Comparison of ENCODE assay signal across 14 cellular contexts in genomic region chr5:82597437-82597836, GRCh38.
A peak's percentile ranks its signal among the peaks of the same experiment; 100 is the strongest.
DNase-seq lines count a peak whose midpoint lies in the region; ATAC-seq and TF ChIP-seq lines count a peak whose summit lies in the region.
"Had no signal": no experiment of that assay in that cellular context is flagged by ENCODE, and none has a peak within 500 bp of the region (broad histone marks: within the 10 kb centered on the region; RNA-seq: fewer than 3 reads in every experiment).

No MANE protein-coding gene starts in this region.

- H3F3A ChIP-seq in Loucy (ENCODE audit: low read depth), result no peaks in the 10 kb centered on the region

- no peaks in the 10 kb centered on the region for H3K9me3 ChIP-seq in Loucy (ENCODE audit: insufficient read depth, low read depth, low read length)
- no peaks in the 10 kb centered on the region for H3K9me3 ChIP-seq in thoracic aorta
- H3K9me3 ChIP-seq: body of pancreas, transverse colon had no signal

- no peaks in the 10 kb centered on the region for H3K79me2 ChIP-seq in Loucy (ENCODE audit: insufficient read depth, low read length)

- TF ChIP-seq CTCF in Loucy (conservative IDR thresholded peaks at IDR 0.05; ENCODE audit: low read length) (peak; percentile 76), choroid plexus epithelial cell (conservative IDR thresholded peaks at IDR 0.05; ENCODE audit: low read depth, low read length) (peak; percentile 39), thoracic aorta (IDR thresholded peaks at IDR 0.05) (no peak)

- no peaks in the 10 kb centered on the region for H3K9me2 ChIP-seq in Loucy (replicated peaks; ENCODE audit: low read depth, low read length)

- H3K36me3 ChIP-seq in Loucy (ENCODE audit: insufficient read depth, low read length) (no peaks in the 10 kb centered on the region), thoracic aorta (no peaks in the 10 kb centered on the region)
- H3K36me3 ChIP-seq: transverse colon had no signal

- H4K20me1 ChIP-seq in Loucy (ENCODE audit: insufficient read depth, low read length, poor library complexity, severe bottlenecking), result no peaks in the 10 kb centered on the region

- peak; percentile 5 for DNase-seq in SIG-M5 treated with dmso at 0.1 percent for 504 hours (lab: John Stamatoyannopoulos, UW; ENCODE audit: unreplicated experiment)
- DNase-seq in SIG-M5 (lab: John Stamatoyannopoulos, UW), result no peak
- no peak for DNase-seq in choroid plexus epithelial cell (ENCODE audit: low read depth)
- no peak for DNase-seq in thoracic aorta (ENCODE audit: low spot score)
- DNase-seq in stimulated activated CD4-positive, alpha-beta T cell treated with anti-CD3 and anti-CD28 coated beads, Interleukin-15, amount 100 ng/mL, for 24 hours, result no peak
- no peak for DNase-seq in NCI-H2227 treated with DMSO at 0.1 percent for 48 hours (lab: John Stamatoyannopoulos, UW)
- DNase-seq: body of pancreas, GF-D8, naive B cell, Right ventricle myocardium superior, transverse colon had no signal

- peak overlapping the region; percentile 48 to 75 for H3K27ac ChIP-seq in thoracic aorta
- H3K27ac ChIP-seq: body of pancreas, epithelial cell of prostate, transverse colon had no signal

- no peak overlapping the region for H3K9ac ChIP-seq in Loucy (ENCODE audit: low read depth, low read length, poor library complexity, severe bottlenecking)

- ATAC-seq in thoracic aorta (ENCODE audit: insufficient number of reproducible peaks, low FRiP score, low read depth) (no peak), GM21526 (IDR thresholded peaks at IDR 0.05; ENCODE audit: low FRiP score, unreplicated experiment) (no peak)
- ATAC-seq: body of pancreas had no signal

- H3K4me1 ChIP-seq in Loucy (ENCODE audit: insufficient read depth, low read length, poor library complexity, severe bottlenecking), result peaks cover 30% of the 10 kb centered on the region
- H3K4me1 ChIP-seq in thoracic aorta (ENCODE audit: control insufficient read depth in 1 of 2, low read depth in 2 of 2), result peaks cover 13 to 63% of the 10 kb centered on the region in 2 donors

- H3K4me3 ChIP-seq in Loucy (ENCODE audit: low read length, poor library complexity, severe bottlenecking), result no peak overlapping the region
- no peak overlapping the region for H3K4me3 ChIP-seq in choroid plexus epithelial cell (ENCODE audit: low read depth, low read length)
- H3K4me3 ChIP-seq in thoracic aorta, result no peak overlapping the region
- H3K4me3 ChIP-seq: body of pancreas, transverse colon had no signal

- no peak overlapping the region for H2AFZ ChIP-seq in Loucy (ENCODE audit: low read length)

- H3K27me3 ChIP-seq in Loucy (ENCODE audit: insufficient read depth, low read length, poor library complexity, severe bottlenecking) (no peaks in the 10 kb centered on the region), thoracic aorta (replicated peaks; ENCODE audit: insufficient read depth) (no peaks in the 10 kb centered on the region)
- H3K27me3 ChIP-seq: body of pancreas, transverse colon had no signal

- no peak overlapping the region for H3K4me2 ChIP-seq in Loucy (ENCODE audit: low read depth, low read length, poor library complexity, severe bottlenecking)
